Comparison of ENCODE assay signal across 15 cellular contexts in the genomic region with DNA sequence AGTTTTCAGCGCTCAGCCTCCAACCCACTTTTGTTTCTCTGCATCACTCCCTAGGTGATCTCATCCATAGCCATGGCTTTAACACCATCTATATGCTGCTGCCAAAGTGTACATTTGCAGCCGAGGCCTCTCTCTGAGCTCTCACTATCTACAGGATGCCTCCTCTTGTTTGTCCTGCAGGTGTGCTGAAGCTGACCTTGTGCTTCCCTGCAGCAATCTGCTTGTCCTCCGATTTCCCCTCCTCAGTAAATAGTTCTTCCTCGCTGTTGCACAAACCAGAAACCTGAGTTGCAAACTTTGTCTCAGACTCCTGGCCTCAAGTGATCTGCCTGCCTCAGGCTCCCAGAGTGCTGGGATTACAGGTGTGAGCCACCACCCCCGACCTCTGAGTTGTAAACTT. TPM values are rescaled to one million over a fixed set of nuclear protein-coding genes. Genes with fewer than 3 reads are reported as not detected.
DNase-seq lines count a peak whose midpoint lies in the region; ATAC-seq and TF ChIP-seq lines count a peak whose summit lies in the region.
"Had no signal": no experiment of that assay in that cellular context is flagged by ENCODE, and none has a peak within 500 bp of the region (broad histone marks: within the 10 kb centered on the region; RNA-seq: fewer than 3 reads in every experiment).

No MANE protein-coding gene starts in this region.

- no peaks in the 10 kb centered on the region for H3K27me3 Mint-ChIP-seq in GM23338 (ENCODE audit: insufficient read depth, low read depth, poor library complexity)
- H3K27me3 Mint-ChIP-seq: B cell; CD4-positive, CD25-positive, alpha-beta regulatory T cell had no signal

- no peaks in the 10 kb centered on the region for H3K36me3 Mint-ChIP-seq in GM23338 (ENCODE audit: low read depth)
- H3K36me3 Mint-ChIP-seq: CD4-positive, CD25-positive, alpha-beta regulatory T cell; CD8-positive, alpha-beta memory T cell had no signal

- H3K9me3 ChIP-seq in BLaER1 treated with 17β-estradiol and CSF1 and Interleukin-3, amounts not matched to agents 10 nM and 100 nM (replicated peaks in 1 of 11): peaks cover 0 to 7% (median 4%) of the 10 kb centered on the region in 11 experiments; a peak in 5 of 22 replicates
- H3K9me3 ChIP-seq in GM23248 (ENCODE audit: low read depth): no peaks in the 10 kb centered on the region
- H3K9me3 ChIP-seq: HAP-1 had no signal

- H3K9me3 Mint-ChIP-seq in GM23338: no peaks in the 10 kb centered on the region
- H3K9me3 Mint-ChIP-seq: CD4-positive, CD25-positive, alpha-beta regulatory T cell; CD8-positive, alpha-beta memory T cell had no signal

- no peak for ATAC-seq in GM23338
- ATAC-seq in GM18909 (IDR thresholded peaks at IDR 0.05; ENCODE audit: poor library complexity, unreplicated experiment): no peak
- ATAC-seq: K562 had no signal

- H2AFZ ChIP-seq in GM23338 (0 out of 2 replicates have a peak overlapping the region, but pooled peaks have one; percentile 14), GM23248 (no peak overlapping the region)

- no peak overlapping the region for H3K4me3 Mint-ChIP-seq in GM23338
- H3K4me3 Mint-ChIP-seq: B cell; CD4-positive, CD25-positive, alpha-beta regulatory T cell; CD8-positive, alpha-beta memory T cell had no signal

- peaks cover 0 to 6% (median 0%) of the 10 kb centered on the region in 11 experiments; a peak in 7 of 22 replicates for H4K20me1 ChIP-seq in BLaER1 treated with 17β-estradiol and CSF1 and Interleukin-3, amounts not matched to agents 10 nM and 100 nM
- H4K20me1 ChIP-seq in GM23338 (replicated peaks; ENCODE audit: insufficient read depth) (0 out of 2 replicates have a peak, but pooled peaks cover under 1% of the 10 kb centered on the region), GM23248 (ENCODE audit: insufficient read depth) (no peaks in the 10 kb centered on the region)

- H3K36me3 ChIP-seq in BLaER1 treated with 17β-estradiol and CSF1 and Interleukin-3, amounts not matched to agents 10 nM and 100 nM: no peaks in the 10 kb centered on the region
- H3K36me3 ChIP-seq in GM23338 (ENCODE audit: insufficient read depth) (no peaks in the 10 kb centered on the region), GM23248 (ENCODE audit: low read depth) (no peaks in the 10 kb centered on the region)
- H3K36me3 ChIP-seq: HAP-1 had no signal

- H3K4me2 ChIP-seq in BLaER1 treated with 17β-estradiol and CSF1 and Interleukin-3, amounts not matched to agents 10 nM and 100 nM: peak overlapping the region in 6 of 11 experiments; percentile 72 to 85 (median 78); a peak in 8 of 22 replicates
- H3K4me2 ChIP-seq in GM23338 (no peak overlapping the region), GM23248 (ENCODE audit: unreplicated experiment) (no peak overlapping the region)

- H3K27ac ChIP-seq in BLaER1 treated with 17β-estradiol and CSF1 and Interleukin-3, amounts not matched to agents 10 nM and 100 nM: peak overlapping the region in 2 of 11 experiments; percentile 65 to 74; a peak in 1 of 22 replicates
- H3K27ac ChIP-seq in GM23338 (ENCODE audit: low read depth) (no peak overlapping the region), coronary artery (no peak overlapping the region), GM23248 (no peak overlapping the region)

- in situ Hi-C loops in GM23248 (cut with MboI): no loop called here

- peaks cover 4% of the 10 kb centered on the region; the same call in 2 of the 3 replicates for H3K4me1 Mint-ChIP-seq in GM23338

- H3K4me3 ChIP-seq in BLaER1 treated with 17β-estradiol and CSF1 and Interleukin-3, amounts not matched to agents 10 nM and 100 nM: no peak overlapping the region
- no peak overlapping the region for H3K4me3 ChIP-seq in GM23338
- H3K4me3 ChIP-seq in coronary artery: no peak overlapping the region
- no peak overlapping the region for H3K4me3 ChIP-seq in GM23248
- H3K4me3 ChIP-seq: HAP-1, K562 had no signal

- H3K27me3 ChIP-seq in BLaER1 treated with 17β-estradiol and CSF1 and Interleukin-3, amounts not matched to agents 10 nM and 100 nM: no peaks in the 10 kb centered on the region
- H3K27me3 ChIP-seq in GM23338 (ENCODE audit: insufficient read depth) (peaks cover 9% of the 10 kb centered on the region; the same call in 1 of the 2 replicates), GM23248 (replicated peaks; ENCODE audit: insufficient read depth) (no peaks in the 10 kb centered on the region)

- H3F3A ChIP-seq in GM23338 (replicated peaks; ENCODE audit: low read depth): peaks cover 7% of the 10 kb centered on the region; the same call in 1 of the 2 replicates
- H3F3A ChIP-seq in GM23248 (ENCODE audit: insufficient read depth): peaks cover 11% of the 10 kb centered on the region

- H3K27ac Mint-ChIP-seq in GM23338: no peak overlapping the region
- H3K27ac Mint-ChIP-seq: B cell; CD4-positive, CD25-positive, alpha-beta regulatory T cell; CD8-positive, alpha-beta memory T cell had no signal

- DNase-seq in GM23338 (ENCODE audit: low spot score): no peak
- DNase-seq in NCI-H69 (lab: John Stamatoyannopoulos, UW): peak; percentile 39
- peak; percentile 35 for DNase-seq in coronary artery (ENCODE audit: low spot score)
- DNase-seq in KG1 (lab: John Stamatoyannopoulos, UW): no peak
- DNase-seq in GM23248: no peak
- DNase-seq: C1 segment of cervical spinal cord; CD4-positive, CD25-positive, alpha-beta regulatory T cell; CD8-positive, alpha-beta memory T cell; COR-L47; GDM1 had no signal

- H3K4me1 ChIP-seq in BLaER1 treated with 17β-estradiol and CSF1 and Interleukin-3, amounts not matched to agents 10 nM and 100 nM: peaks cover 15 to 49% (median 41%) of the 10 kb centered on the region in 10 experiments
- H3K4me1 ChIP-seq in GM23338 (ENCODE audit: insufficient read depth) (peaks cover 5% of the 10 kb centered on the region; the same call in 1 of the 2 replicates), GM23248 (ENCODE audit: insufficient read depth) (peaks cover 6% of the 10 kb centered on the region)

- no peak overlapping the region for H3K9ac ChIP-seq in BLaER1 treated with 17β-estradiol and CSF1 and Interleukin-3, amounts not matched to agents 10 nM and 100 nM
- no peak overlapping the region for H3K9ac ChIP-seq in GM23248

- TF ChIP-seq CTCF in GM23338 (conservative IDR thresholded peaks at IDR 0.05; ENCODE audit: low read depth in 2 of 2): no peak
- TF ChIP-seq CTCF in coronary artery (IDR thresholded peaks at IDR 0.05): no peak

- H3K79me2 ChIP-seq in GM23338 (replicated peaks; ENCODE audit: insufficient read depth) (peaks cover 4% of the 10 kb centered on the region), GM23248 (ENCODE audit: insufficient read depth) (peaks cover 5% of the 10 kb centered on the region)

- H3K9me2 ChIP-seq in GM23338 (ENCODE audit: insufficient read depth) (0 out of 2 replicates have a peak, but pooled peaks cover 1% of the 10 kb centered on the region), GM23248 (ENCODE audit: insufficient read depth) (no peaks in the 10 kb centered on the region)

- WGBS in GM23248 (ENCODE audit: low coverage in 1 of 2, low lambda C conversion rate in 2 of 2, missing lambda C conversion rate in 2 of 2), 2 experiments: 88 to 93% methylated on average over 5 of the region's 5 CpGs

TF ChIP-seq in GM23338, 12 proteins besides CTCF, POLR2A, EP300 and RAD21:
- TF ChIP-seq POLR2AphosphoS5 (IDR thresholded peaks at IDR 0.05; ENCODE audit: low read depth) (no peak), JUNB (IDR thresholded peaks at IDR 0.05; ENCODE audit: unreplicated experiment) (no peak), EZH2 (IDR thresholded peaks at IDR 0.05; ENCODE audit: low read depth, unreplicated experiment) (no peak), ETS1 (IDR thresholded peaks at IDR 0.05) (no peak), CREB1 (CRISPR knock-in tag; IDR thresholded peaks at IDR 0.05; ENCODE audit: low read depth) (no peak), ZNF114 (CRISPR knock-in tag; IDR thresholded peaks at IDR 0.05) (no peak), NANOG (IDR thresholded peaks at IDR 0.05; ENCODE audit: borderline replicate concordance) (no peak), ZNF331 (CRISPR knock-in tag; IDR thresholded peaks at IDR 0.05; ENCODE audit: low read depth) (no peak)
- TF ChIP-seq, protein P1, sequence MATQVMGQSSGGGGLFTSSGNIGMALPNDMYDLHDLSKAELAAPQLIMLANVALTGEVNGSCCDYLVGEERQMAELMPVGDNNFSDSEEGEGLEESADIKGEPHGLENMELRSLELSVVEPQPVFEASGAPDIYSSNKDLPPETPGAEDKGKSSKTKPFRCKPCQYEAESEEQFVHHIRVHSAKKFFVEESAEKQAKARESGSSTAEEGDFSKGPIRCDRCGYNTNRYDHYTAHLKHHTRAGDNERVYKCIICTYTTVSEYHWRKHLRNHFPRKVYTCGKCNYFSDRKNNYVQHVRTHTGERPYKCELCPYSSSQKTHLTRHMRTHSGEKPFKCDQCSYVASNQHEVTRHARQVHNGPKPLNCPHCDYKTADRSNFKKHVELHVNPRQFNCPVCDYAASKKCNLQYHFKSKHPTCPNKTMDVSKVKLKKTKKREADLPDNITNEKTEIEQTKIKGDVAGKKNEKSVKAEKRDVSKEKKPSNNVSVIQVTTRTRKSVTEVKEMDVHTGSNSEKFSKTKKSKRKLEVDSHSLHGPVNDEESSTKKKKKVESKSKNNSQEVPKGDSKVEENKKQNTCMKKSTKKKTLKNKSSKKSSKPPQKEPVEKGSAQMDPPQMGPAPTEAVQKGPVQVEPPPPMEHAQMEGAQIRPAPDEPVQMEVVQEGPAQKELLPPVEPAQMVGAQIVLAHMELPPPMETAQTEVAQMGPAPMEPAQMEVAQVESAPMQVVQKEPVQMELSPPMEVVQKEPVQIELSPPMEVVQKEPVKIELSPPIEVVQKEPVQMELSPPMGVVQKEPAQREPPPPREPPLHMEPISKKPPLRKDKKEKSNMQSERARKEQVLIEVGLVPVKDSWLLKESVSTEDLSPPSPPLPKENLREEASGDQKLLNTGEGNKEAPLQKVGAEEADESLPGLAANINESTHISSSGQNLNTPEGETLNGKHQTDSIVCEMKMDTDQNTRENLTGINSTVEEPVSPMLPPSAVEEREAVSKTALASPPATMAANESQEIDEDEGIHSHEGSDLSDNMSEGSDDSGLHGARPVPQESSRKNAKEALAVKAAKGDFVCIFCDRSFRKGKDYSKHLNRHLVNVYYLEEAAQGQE (IDR thresholded peaks at IDR 0.05; ENCODE audit: unreplicated experiment): no peak

RNA-seq across cellular contexts. Expression of gene TXNDC5, which starts 3.7 kb away (rescaled TPM):
- total RNA-seq in GM23338 (2014; rRNA removed; shearing (Covaris generic)): 197 and 210 TPM in 2 replicates
- 42.9 and 45.4 TPM in 2 replicates for polyA plus RNA-seq in GM23338 (2016; fragmentation: Nextera tagmentation; extraction: Ambion mirVana)
- total RNA-seq in GM23248 (2014; rRNA removed; shearing (Covaris generic)): 471 and 498 TPM in 2 replicates
- polyA plus RNA-seq in GM23248 (2016; fragmentation: Nextera tagmentation; extraction: Ambion mirVana): 237 and 292 TPM in 2 replicates

Comparison
In these comparisons a context has a peak if more than half of its experiments do, and no peak if none do; other contexts are left out.
1. H3K4me2 ChIP-seq: peak in BLaER1 treated with 17β-estradiol and CSF1 and Interleukin-3, amounts not matched to agents 10 nM and 100 nM (6 of 11); none in GM23338 (single experiment) and GM23248 (single experiment).
2. DNase-seq: peak in NCI-H69 (single experiment) and coronary artery (single experiment); none in GM23338 (single experiment), KG1 (single experiment) and GM23248 (single experiment).